ENCODE assay signal across 9 cellular contexts in genomic region chrX:34578237-34578636, GRCh38.
DNase-seq lines count a peak whose midpoint lies in the region; ATAC-seq and TF ChIP-seq lines count a peak whose summit lies in the region.
"Had no signal": no experiment of that assay in that cellular context is flagged by ENCODE, and none has a peak within 500 bp of the region (broad histone marks: within the 10 kb centered on the region; RNA-seq: fewer than 3 reads in every experiment).

No MANE protein-coding gene starts in this region.

- H3K4me3 ChIP-seq in ascending aorta (no peak overlapping the region), left lung (no peak overlapping the region)

- H3K4me1 ChIP-seq in ascending aorta: no peaks in the 10 kb centered on the region
- no peaks in the 10 kb centered on the region for H3K4me1 ChIP-seq in left lung

- DNase-seq in AG08396 (ENCODE audit: low spot score): peak; percentile 4
- DNase-seq in HCEC 1CT: peak; percentile 11
- DNase-seq in ascending aorta (ENCODE audit: low spot score in 2 of 2): no peak
- no peak for DNase-seq in left lung
- DNase-seq in NCI-H146 treated with DMSO at 0.1 percent for 48 hours (lab: John Stamatoyannopoulos, UW; ENCODE audit: unreplicated experiment): no peak
- DNase-seq in omental fat pad (ENCODE audit: low spot score): no peak
- DNase-seq in NCI-H146 (lab: John Stamatoyannopoulos, UW): no peak
- DNase-seq in GM10266 (ENCODE audit: extremely low spot score): no peak
- DNase-seq: stimulated activated CD4-positive, alpha-beta T cell treated with anti-CD3 and anti-CD28 coated beads, Interleukin-15, amount 100 ng/mL, for 24 hours had no signal

- TF ChIP-seq CTCF in ascending aorta (IDR thresholded peaks at IDR 0.05): peak; percentile 16 to 46 (median 29)
- TF ChIP-seq CTCF in left lung (IDR thresholded peaks at IDR 0.05): peak in 1 of 2 donors; percentile 33
- TF ChIP-seq CTCF in omental fat pad (IDR thresholded peaks at IDR 0.05): no peak
- TF ChIP-seq CTCF in GM10266 (IDR thresholded peaks at IDR 0.05; ENCODE audit: control insufficient read depth, insufficient read depth, low read depth, missing control alignments): no peak

- ATAC-seq in left lung (peak; percentile 24), omental fat pad (ENCODE audit: low FRiP score) (no peak)

- H3K27me3 ChIP-seq in ascending aorta (no peaks in the 10 kb centered on the region), left lung (no peaks in the 10 kb centered on the region)

- H3K27ac ChIP-seq in ascending aorta (no peak overlapping the region), left lung (no peak overlapping the region)

- H3K9me3 ChIP-seq in ascending aorta (no peaks in the 10 kb centered on the region), left lung (no peaks in the 10 kb centered on the region)

- H3K36me3 ChIP-seq in ascending aorta (no peaks in the 10 kb centered on the region), left lung (no peaks in the 10 kb centered on the region)

- intact Hi-C loops in ascending aorta (cut with DNase I): no loop called here
- intact Hi-C loops in left lung (cut with DNase I): no loop called here

Comparison
In these comparisons a context has a peak if more than half of its experiments do, and no peak if none do; other contexts are left out.
1. DNase-seq: peak in AG08396 (single experiment) and HCEC 1CT (single experiment); none in ascending aorta (0 of 2), left lung (0 of 2), NCI-H146 treated with DMSO at 0.1 percent for 48 hours (single experiment), omental fat pad (single experiment), NCI-H146 (single experiment) and GM10266 (single experiment).
2. CTCF ChIP-seq: peak in ascending aorta (3 of 3); none in omental fat pad (0 of 3) and GM10266 (single experiment).